ENCODE assay signal across 7 cellular contexts in the genomic region with DNA sequence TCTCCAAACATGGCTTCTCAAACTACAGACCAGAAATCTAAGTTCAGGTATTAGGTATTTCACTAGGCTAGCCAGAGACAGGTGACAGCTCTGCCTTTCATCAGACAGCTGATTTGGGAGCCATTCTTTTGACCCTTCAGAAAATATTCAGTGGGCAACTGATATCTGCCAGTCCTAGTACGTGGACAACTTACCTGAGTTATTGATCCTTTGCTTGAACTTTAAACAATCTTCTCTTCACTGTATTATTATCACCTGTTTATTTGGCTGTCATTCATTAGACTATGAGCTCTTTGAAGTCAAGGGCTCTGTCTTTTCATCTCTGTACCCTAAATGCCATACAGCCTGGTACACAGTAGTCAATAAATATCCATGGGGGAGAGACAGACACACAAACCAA.
"Had no signal": no experiment of that assay in that cellular context is flagged by ENCODE, and none has a peak within 500 bp of the region (broad histone marks: within the 10 kb centered on the region; RNA-seq: fewer than 3 reads in every experiment).

No MANE protein-coding gene starts in this region.

- H3K27me3 Mint-ChIP-seq: IgD-negative memory B cell had no signal

- FAIRE-seq: HTR-8/SVneo, K562 had no signal

- H3K4me3 ChIP-seq: K562 had no signal

- H3K9me3 Mint-ChIP-seq: IgD-negative memory B cell had no signal

- H3K9ac ChIP-seq: KMS-11 had no signal

- DNase-seq: IMR-90, KG1 had no signal

- H3K4me2 ChIP-seq: KMS-11 had no signal

- H3K4me3 Mint-ChIP-seq: IgD-negative memory B cell had no signal

- H3K27ac ChIP-seq: HL-60, KMS-11 had no signal

- H3K4me1 Mint-ChIP-seq: IgD-negative memory B cell had no signal

- ATAC-seq: K562 had no signal
